20 cellular contexts compared by ENCODE assay signal in genomic region chr14:92552066-92552465, GRCh38. TPM values are rescaled to one million over a fixed set of nuclear protein-coding genes. Genes with fewer than 3 reads are reported as not detected.
DNase-seq lines count a peak whose midpoint lies in the region; ATAC-seq, FAIRE-seq and TF ChIP-seq lines count a peak whose summit lies in the region.
"Had no signal": no experiment of that assay in that cellular context is flagged by ENCODE, and none has a peak within 500 bp of the region (broad histone marks: within the 10 kb centered on the region; RNA-seq: fewer than 3 reads in every experiment).

No MANE protein-coding gene starts in this region.

- no peak overlapping the region for H3K23ac ChIP-seq in trophoblast cell (ENCODE audit: low read length)

- TF ChIP-seq POLR2A in GM12892 (IDR thresholded peaks at IDR 0.05; ENCODE audit: low read depth, low read length) = no peak

- no peak overlapping the region for H3K4ac ChIP-seq in trophoblast cell (ENCODE audit: low read depth, low read length)

- H2BK5ac ChIP-seq in trophoblast cell (ENCODE audit: low read depth, low read length, poor library complexity) = peak overlapping the region; percentile 63

- CTCF ChIA-PET in activated CD4-positive, alpha-beta memory T cell treated with anti-CD3 and anti-CD28 coated beads, Interleukin-2, amount 10 ng/mL, durations not matched to agents 7 days and 5 days (lab: Charles Lee) = no interaction called here

- no peaks in the 10 kb centered on the region for H3K27me3 ChIP-seq in trophoblast cell (ENCODE audit: insufficient read depth, low read length)
- H3K27me3 ChIP-seq: right atrium auricular region, uterus had no signal

- peak overlapping the region; percentile 58 for H3K18ac ChIP-seq in trophoblast cell (ENCODE audit: low read length)

- peak overlapping the region; percentile 64 for H2BK120ac ChIP-seq in trophoblast cell (ENCODE audit: insufficient read depth, low read length, poor library complexity)

- POLR2A ChIA-PET in activated CD4-positive, alpha-beta memory T cell treated with anti-CD3 and anti-CD28 coated beads, Interleukin-2, amount 10 ng/mL, durations not matched to agents 7 days and 5 days (lab: Charles Lee) = interaction anchor here (1.0 kb wide), 2 partner anchors 26 to 35 kb away, joined by 3 to 4 read pairs; no protein-coding TSS in a partner anchor

- H3K36me3 Mint-ChIP-seq in activated naive CD8-positive, alpha-beta T cell treated with anti-CD3 and anti-CD28 coated beads, Interleukin-2, amount 50 U/mL, for 24 hours (ENCODE audit: low read depth) = peaks cover 16% of the 10 kb centered on the region
- H3K36me3 Mint-ChIP-seq in glutamatergic neuron (ENCODE audit: unreplicated experiment) = no peaks in the 10 kb centered on the region
- no peaks in the 10 kb centered on the region for H3K36me3 Mint-ChIP-seq in activated CD4-positive, alpha-beta memory T cell treated with anti-CD3 and anti-CD28 coated beads, Interleukin-2, amount 10 ng/mL, durations not matched to agents 7 days and 5 days (ENCODE audit: low read depth)
- H3K36me3 Mint-ChIP-seq: activated naive CD4-positive, alpha-beta T cell treated with anti-CD3 and anti-CD28 coated beads, Interleukin-2, amount 50 U/mL, for 24 hours had no signal

- H3K9me3 Mint-ChIP-seq in activated naive CD8-positive, alpha-beta T cell treated with anti-CD3 and anti-CD28 coated beads, Interleukin-2, amount 50 U/mL, for 24 hours = no peaks in the 10 kb centered on the region
- H3K9me3 Mint-ChIP-seq in glutamatergic neuron (ENCODE audit: unreplicated experiment) = peaks cover 2% of the 10 kb centered on the region
- no peaks in the 10 kb centered on the region for H3K9me3 Mint-ChIP-seq in activated CD4-positive, alpha-beta memory T cell treated with anti-CD3 and anti-CD28 coated beads, Interleukin-2, amount 10 ng/mL, durations not matched to agents 7 days and 5 days
- H3K9me3 Mint-ChIP-seq: activated naive CD4-positive, alpha-beta T cell treated with anti-CD3 and anti-CD28 coated beads, Interleukin-2, amount 50 U/mL, for 24 hours had no signal

- peaks cover 5% of the 10 kb centered on the region for H3K79me1 ChIP-seq in trophoblast cell (ENCODE audit: low read length)

- H3K4me1 Mint-ChIP-seq in activated naive CD8-positive, alpha-beta T cell treated with anti-CD3 and anti-CD28 coated beads, Interleukin-2, amount 50 U/mL, for 24 hours = peaks cover 82% of the 10 kb centered on the region
- H3K4me1 Mint-ChIP-seq in glutamatergic neuron (ENCODE audit: low read depth, unreplicated experiment) = peaks cover 11% of the 10 kb centered on the region
- H3K4me1 Mint-ChIP-seq in activated CD4-positive, alpha-beta memory T cell treated with anti-CD3 and anti-CD28 coated beads, Interleukin-2, amount 10 ng/mL, durations not matched to agents 7 days and 5 days = peaks cover 39% of the 10 kb centered on the region

- no CpG with 5 or more reads among the region's 4 CpGs for WGBS in trophoblast cell (ENCODE audit: extremely low coverage, insufficient coverage, insufficient read length)

- H3K9ac ChIP-seq in trophoblast cell (ENCODE audit: low read length) = no peak overlapping the region

- peak overlapping the region; percentile 63 for H4K8ac ChIP-seq in trophoblast cell (ENCODE audit: low read depth, low read length)

- TF ChIP-seq CTCF in glutamatergic neuron (IDR thresholded peaks at IDR 0.05; ENCODE audit: partially characterized antibody, unreplicated experiment) = no peak

- peaks cover 5 to 8% of the 10 kb centered on the region in 2 experiments for H3K4me1 ChIP-seq in trophoblast cell (ENCODE audit: control insufficient read depth in 1 of 2, insufficient read depth in 2 of 2, low read length in 2 of 2)

- peak overlapping the region; percentile 17 for H2BK12ac ChIP-seq in trophoblast cell (ENCODE audit: low read length)

- H3K27ac Mint-ChIP-seq in activated naive CD8-positive, alpha-beta T cell treated with anti-CD3 and anti-CD28 coated beads, Interleukin-2, amount 50 U/mL, for 24 hours = peak overlapping the region; percentile 89
- H3K27ac Mint-ChIP-seq in glutamatergic neuron (ENCODE audit: unreplicated experiment) = no peak overlapping the region
- H3K27ac Mint-ChIP-seq in activated CD4-positive, alpha-beta memory T cell treated with anti-CD3 and anti-CD28 coated beads, Interleukin-2, amount 10 ng/mL, durations not matched to agents 7 days and 5 days = no peak overlapping the region

- no peak overlapping the region for H4K12ac ChIP-seq in trophoblast cell (ENCODE audit: low read depth, low read length)

- no peaks in the 10 kb centered on the region for H3K27me3 Mint-ChIP-seq in activated naive CD8-positive, alpha-beta T cell treated with anti-CD3 and anti-CD28 coated beads, Interleukin-2, amount 50 U/mL, for 24 hours
- peaks cover 3% of the 10 kb centered on the region for H3K27me3 Mint-ChIP-seq in glutamatergic neuron (ENCODE audit: unreplicated experiment)
- peaks cover 30% of the 10 kb centered on the region for H3K27me3 Mint-ChIP-seq in activated CD4-positive, alpha-beta memory T cell treated with anti-CD3 and anti-CD28 coated beads, Interleukin-2, amount 10 ng/mL, durations not matched to agents 7 days and 5 days
- H3K27me3 Mint-ChIP-seq: activated naive CD4-positive, alpha-beta T cell treated with anti-CD3 and anti-CD28 coated beads, Interleukin-2, amount 50 U/mL, for 24 hours had no signal

- peaks cover 2% of the 10 kb centered on the region for H3K79me2 ChIP-seq in trophoblast cell (ENCODE audit: control insufficient read depth, insufficient read depth, low read length, poor library complexity)

- H3K36me3 ChIP-seq in trophoblast cell (ENCODE audit: control insufficient read depth in 1 of 2, insufficient read depth in 2 of 2, low read length in 2 of 2) = peaks cover 2 to 5% of the 10 kb centered on the region in 2 experiments
- H3K36me3 ChIP-seq: uterus had no signal

- no peak overlapping the region for H2AK5ac ChIP-seq in trophoblast cell (ENCODE audit: low read length)

- H3K9me3 ChIP-seq in trophoblast cell (ENCODE audit: insufficient read depth, low read depth, low read length) = no peaks in the 10 kb centered on the region
- H3K9me3 ChIP-seq: lower lobe of right lung, right atrium auricular region, uterus had no signal

- H3K14ac ChIP-seq in trophoblast cell (ENCODE audit: low read length) = peak overlapping the region; percentile 58

- peak; percentile 65 for FAIRE-seq in GM12892 (lab: Jason Lieb, UNC)
- FAIRE-seq: endometrium, frontal cortex had no signal

- H2AFZ ChIP-seq in trophoblast cell (ENCODE audit: insufficient read depth, low read length, poor library complexity) = no peak overlapping the region

- H3K4me2 ChIP-seq in trophoblast cell (ENCODE audit: low read length) = no peak overlapping the region

- no peak for DNase-seq in GM12892 (ENCODE audit: insufficient read length)
- no peak for DNase-seq in activated naive CD8-positive, alpha-beta T cell treated with anti-CD3 and anti-CD28 coated beads, Interleukin-2, amount 50 U/mL, for 24 hours
- DNase-seq in trophoblast cell = peak in 1 of 2 donors; percentile 23
- no peak for DNase-seq in stimulated activated CD4-positive, alpha-beta T cell treated with anti-CD3 and anti-CD28 coated beads, Interleukin-4, amount 100 ng/mL, for 1 hour
- no peak for DNase-seq in NCI-H1930 (lab: John Stamatoyannopoulos, UW)
- DNase-seq in glutamatergic neuron = no peak
- no peak for DNase-seq in activated CD4-positive, alpha-beta memory T cell treated with anti-CD3 and anti-CD28 coated beads, Interleukin-2, amount 10 ng/mL, durations not matched to agents 7 days and 5 days
- DNase-seq: activated CD8-positive, alpha-beta memory T cell treated with anti-CD3 and anti-CD28 coated beads, Interleukin-2, amount 50 U/mL, for 4 hours; KBM-7; lower lobe of right lung; NCI-H1436 treated with DMSO at 0.1 percent for 48 hours; NCI-H446; uterus had no signal

- peak; percentile 14 for ATAC-seq in HG03432 (IDR thresholded peaks at IDR 0.05; ENCODE audit: unreplicated experiment)
- no peak for ATAC-seq in activated naive CD8-positive, alpha-beta T cell treated with anti-CD3 and anti-CD28 coated beads, Interleukin-2, amount 50 U/mL, for 24 hours

- peak overlapping the region; percentile 8 for H3K27ac ChIP-seq in trophoblast cell (ENCODE audit: low read depth, low read length)
- H3K27ac ChIP-seq: HL-60, lower lobe of right lung, right atrium auricular region had no signal

- H4K91ac ChIP-seq in trophoblast cell (ENCODE audit: low read depth, low read length) = peak overlapping the region; percentile 87

- H3K4me3 Mint-ChIP-seq in activated naive CD8-positive, alpha-beta T cell treated with anti-CD3 and anti-CD28 coated beads, Interleukin-2, amount 50 U/mL, for 24 hours = peak overlapping the region; percentile 63
- no peak overlapping the region for H3K4me3 Mint-ChIP-seq in glutamatergic neuron (ENCODE audit: unreplicated experiment)
- H3K4me3 Mint-ChIP-seq in activated CD4-positive, alpha-beta memory T cell treated with anti-CD3 and anti-CD28 coated beads, Interleukin-2, amount 10 ng/mL, durations not matched to agents 7 days and 5 days = no peak overlapping the region
- H3K4me3 Mint-ChIP-seq: activated naive CD4-positive, alpha-beta T cell treated with anti-CD3 and anti-CD28 coated beads, Interleukin-2, amount 50 U/mL, for 24 hours had no signal

- no peak overlapping the region for H3K4me3 ChIP-seq in trophoblast cell (ENCODE audit: low read depth, low read length)
- H3K4me3 ChIP-seq: lower lobe of right lung, right atrium auricular region, uterus had no signal

RNA-seq across cellular contexts. Expression of gene RIN3, which starts 38.5 kb away (rescaled TPM):
- polyA plus RNA-seq in GM12892 (2012; ENCODE audit: missing spikeins) = 9.4 TPM
- polyA plus RNA-seq in trophoblast cell (2013) = 34.8 and 36.0 TPM in 2 replicates
- total RNA-seq in glutamatergic neuron (ENCODE audit: unreplicated experiment) = 0.76 TPM
- 10 to 100 TPM; 29.3 to 31.5 TPM for total RNA-seq in activated CD4-positive, alpha-beta memory T cell treated with anti-CD3 and anti-CD28 coated beads, Interleukin-2, amount 10 ng/mL, durations not matched to agents 7 days and 5 days
- polyA plus RNA-seq: neural cell had no signal

Comparison
In these comparisons a context has a peak if more than half of its experiments do, and no peak if none do; other contexts are left out.
1. RNA of gene RIN3, which starts 38.5 kb away (total RNA-seq): 29.3 to 31.5 TPM in activated CD4-positive, alpha-beta memory T cell treated with anti-CD3 and anti-CD28 coated beads, Interleukin-2, amount 10 ng/mL, durations not matched to agents 7 days and 5 days; 0.76 TPM in glutamatergic neuron (single experiment); every median in the first group is over 10 times any median in the second.